Comparison of ENCODE assay signal across 8 cellular contexts in the genomic region with DNA sequence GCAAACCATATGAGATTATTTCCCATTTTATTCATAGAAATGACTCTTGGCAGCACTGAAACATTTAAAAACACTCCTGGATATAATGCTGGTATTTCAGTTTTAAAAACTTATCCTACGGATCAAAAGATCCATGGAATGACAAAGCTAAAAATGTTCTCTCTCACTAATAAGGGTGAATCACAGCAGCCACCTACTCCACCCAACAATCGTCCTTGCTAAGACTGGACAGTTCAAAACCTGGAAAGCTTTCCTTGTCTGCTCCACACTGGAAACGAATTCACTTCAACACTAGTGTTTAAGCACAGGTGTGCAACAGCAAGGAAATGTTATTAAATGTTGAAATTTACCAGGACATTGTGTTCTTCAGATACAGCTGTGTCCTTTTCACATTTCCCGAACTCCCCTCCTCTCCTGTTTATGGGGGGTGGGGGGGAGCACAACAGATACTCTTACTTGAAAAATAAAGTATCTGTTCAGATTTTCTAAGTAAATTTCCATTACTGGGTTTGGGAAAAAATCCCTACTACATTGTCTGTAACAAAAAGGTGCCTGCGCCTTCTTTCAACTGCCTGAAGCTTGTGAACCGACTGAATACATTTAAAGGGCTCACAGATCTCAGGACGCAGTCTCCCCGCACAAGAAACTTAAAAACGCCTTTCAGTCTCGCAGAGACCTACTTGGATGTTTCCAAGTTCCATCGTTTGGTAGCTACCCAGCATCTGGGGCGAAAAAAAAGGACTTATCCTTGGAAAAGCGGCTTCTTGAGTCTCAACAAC. TPM values are rescaled to one million over a fixed set of nuclear protein-coding genes. Genes with fewer than 3 reads are reported as not detected.
DNase-seq lines count a peak whose midpoint lies in the region; ATAC-seq and TF ChIP-seq lines count a peak whose summit lies in the region.

No MANE protein-coding gene starts in this region.

- H3K9me3 ChIP-seq in adipocyte (ENCODE audit: control insufficient read depth, low read length) = no peaks in the 10 kb centered on the region
- H3K9me3 ChIP-seq in iPS-20b (ENCODE audit: insufficient read depth, low read depth, low read length) = no peaks in the 10 kb centered on the region

- H3K27me3 ChIP-seq in adipocyte (replicated peaks; ENCODE audit: control insufficient read depth, insufficient read depth, low read length) (no peaks in the 10 kb centered on the region), iPS-20b (ENCODE audit: insufficient read depth, low read length) (peaks cover 26% of the 10 kb centered on the region)

- no peak for TF ChIP-seq CTCF in HFFc6 (IDR thresholded peaks at IDR 0.05)

- H3K9ac ChIP-seq in adipocyte (ENCODE audit: low read length) (peak overlapping the region; percentile 98), iPS-20b (ENCODE audit: low read depth, low read length) (peak overlapping the region; percentile 98)

- peaks cover 53% of the 10 kb centered on the region for H3K36me3 Mint-ChIP-seq in HFFc6 (ENCODE audit: low read depth)

- DNase-seq in AG08395 (ENCODE audit: low spot score) (peak; percentile 36), HFFc6 (peak; percentile 51), adipocyte (ENCODE audit: low read depth) (peak; percentile 75), T-helper 9 cell (no peak), OCI-M2 (lab: John Stamatoyannopoulos, UW; ENCODE audit: unreplicated experiment) (no peak)
- peak; percentile 16 for DNase-seq in stimulated activated naive CD4-positive, alpha-beta T cell treated with Interleukin-2 at 50 U/mL for 16 hours (lab: John Stamatoyannopoulos, UW)

- H3K36me3 ChIP-seq in adipocyte (ENCODE audit: control insufficient read depth, insufficient read depth, low read length, severe bottlenecking) (peaks cover 14% of the 10 kb centered on the region), iPS-20b (ENCODE audit: insufficient read depth, low read depth, low read length) (peaks cover 46% of the 10 kb centered on the region)

- H3K4me1 ChIP-seq in adipocyte (ENCODE audit: control insufficient read depth, insufficient read depth, low read length) = peaks cover 32% of the 10 kb centered on the region
- H3K4me1 ChIP-seq in iPS-20b (ENCODE audit: insufficient read depth, low read length) = peaks cover 12% of the 10 kb centered on the region; the same call in 1 of the 2 replicates

- H3K4me1 Mint-ChIP-seq in HFFc6 (ENCODE audit: low read depth) = peaks cover 70% of the 10 kb centered on the region

- H3K27ac Mint-ChIP-seq in HFFc6 = peak overlapping the region; percentile 96

- peak overlapping the region; percentile 99 for H3K4me3 Mint-ChIP-seq in HFFc6

- H3K9me3 Mint-ChIP-seq in HFFc6 = no peaks in the 10 kb centered on the region

- peak overlapping the region; percentile 98 for H3K4me3 ChIP-seq in adipocyte (ENCODE audit: low read length)
- H3K4me3 ChIP-seq in iPS-20b (ENCODE audit: low read length) = peak overlapping the region; percentile 98

- H3K27me3 Mint-ChIP-seq in HFFc6 (ENCODE audit: insufficient read depth) = no peaks in the 10 kb centered on the region; the same call in 1 of the 2 replicates

- no peak for ATAC-seq in GM18907 (IDR thresholded peaks at IDR 0.05; ENCODE audit: unreplicated experiment)

- peak overlapping the region; percentile 90 for H3K27ac ChIP-seq in iPS-20b (ENCODE audit: low read length)

RNA-seq across cellular contexts. Expression of gene YWHAQ, which starts 1.4 kb away (rescaled TPM):
- total RNA-seq in HFFc6 (2021; fragmentation: NEBNext Ultra II Directional; extraction: Animal tissue kit (Norgen Biotek cat#: 25700)) = 100 to 1,000 TPM; 461 to 607 (median 548) TPM

Comparison
In these comparisons a context has a peak if more than half of its experiments do, and no peak if none do; other contexts are left out.
1. DNase-seq: peak in AG08395 (single experiment), HFFc6 (single experiment), adipocyte (single experiment) and stimulated activated naive CD4-positive, alpha-beta T cell treated with Interleukin-2 at 50 U/mL for 16 hours (single experiment); none in T-helper 9 cell (single experiment) and OCI-M2 (single experiment).